8 cellular contexts compared by ENCODE assay signal in the genomic region with DNA sequence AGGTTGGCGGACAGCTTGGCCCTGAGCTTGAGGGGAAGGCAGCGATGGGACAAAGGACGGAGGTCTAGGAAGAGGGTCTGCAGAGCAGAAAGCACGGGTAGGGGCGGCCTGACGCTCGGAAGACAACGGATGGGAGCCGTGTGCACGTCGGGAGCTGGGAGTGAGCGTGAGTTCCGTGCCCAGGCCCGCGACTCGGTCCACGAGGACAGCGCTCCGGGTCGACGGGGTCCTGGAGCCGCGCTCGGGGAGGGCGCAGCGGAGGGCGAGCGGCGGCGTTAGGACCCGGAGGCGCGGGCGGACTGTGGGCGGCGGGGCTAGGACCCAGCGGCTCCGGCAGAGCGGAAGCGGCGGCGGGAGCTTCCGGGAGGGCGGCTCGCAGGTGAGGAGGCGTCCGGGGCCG.
DNase-seq lines count a peak whose midpoint lies in the region; ATAC-seq and TF ChIP-seq lines count a peak whose summit lies in the region.
"Not testable (repeated sequence)": the region's sequence is repeated elsewhere in the genome, so short reads cannot be mapped to it uniquely, and the experiment has no call there.

No MANE protein-coding gene starts in this region.

- not testable (repeated sequence) for H3K4me1 ChIP-seq in RWPE2 (ENCODE audit: insufficient read depth, poor library complexity, severe bottlenecking); cardiac muscle cell (ENCODE audit: low read depth)

- not testable (repeated sequence) for H3K36me3 ChIP-seq in RWPE2 (ENCODE audit: low read depth); cardiac muscle cell

- H3K36me3 Mint-ChIP-seq in Calu3 (ENCODE audit: insufficient read depth, unreplicated experiment); activated naive CD4-positive, alpha-beta T cell treated with anti-CD3 and anti-CD28 coated beads, Interleukin-2, amount 50 U/mL, for 24 hours; MCF 10A (ENCODE audit: insufficient read depth, unreplicated experiment): not testable (repeated sequence)

- H3K4me3 ChIP-seq in RWPE2 (ENCODE audit: severe bottlenecking), result peak overlapping the region; percentile 46
- H3K4me3 ChIP-seq in cardiac muscle cell, result peak overlapping the region; percentile 28

- not testable (repeated sequence) for H3K9me3 Mint-ChIP-seq in Calu3 (ENCODE audit: low read depth, unreplicated experiment); activated naive CD4-positive, alpha-beta T cell treated with anti-CD3 and anti-CD28 coated beads, Interleukin-2, amount 50 U/mL, for 24 hours; MCF 10A (ENCODE audit: unreplicated experiment)

- not testable (repeated sequence) for BruUV-seq in Calu3 (replicated peaks; lab: Mats Ljungman, UMichigan); MCF 10A (replicated peaks; lab: Mats Ljungman, UMichigan)

- not testable (repeated sequence) for H3K27ac Mint-ChIP-seq in Calu3 (ENCODE audit: unreplicated experiment); activated naive CD4-positive, alpha-beta T cell treated with anti-CD3 and anti-CD28 coated beads, Interleukin-2, amount 50 U/mL, for 24 hours; MCF 10A (ENCODE audit: low read depth, unreplicated experiment)

- POLR2A ChIA-PET in MCF 10A (lab: Yijun Ruan, JAX), result not testable (repeated sequence)

- not testable (repeated sequence) for H3K27me3 ChIP-seq in RWPE2 (ENCODE audit: insufficient read depth, poor library complexity, severe bottlenecking); cardiac muscle cell

- not testable (repeated sequence) for H3K4me1 Mint-ChIP-seq in Calu3 (ENCODE audit: low read depth, unreplicated experiment); activated naive CD4-positive, alpha-beta T cell treated with anti-CD3 and anti-CD28 coated beads, Interleukin-2, amount 50 U/mL, for 24 hours; MCF 10A (ENCODE audit: insufficient read depth, unreplicated experiment)

- CTCF ChIA-PET in Calu3 (lab: Charles Lee); MCF 10A (lab: Yijun Ruan, JAX): not testable (repeated sequence)

- not testable (repeated sequence) for DNase-seq in Calu3; RWPE2 (ENCODE audit: low spot score); MCF 10A (ENCODE audit: unreplicated experiment); cardiac muscle cell (ENCODE audit: low read depth in 1 of 2, low spot score in 1 of 2)
- peak; percentile 42 for DNase-seq in activated CD4-positive, CD25-positive, alpha-beta regulatory T cell treated with anti-CD3 and anti-CD28 coated beads, Interleukin-2, amount 50 U/mL, for 72 hours
- DNase-seq in omental fat pad (ENCODE audit: low spot score), result peak; percentile 5
- peak; percentile 44 for DNase-seq in stimulated activated CD8-positive, alpha-beta memory T cell treated with anti-CD3 and anti-CD28 coated beads, Interleukin-4, amount 100 ng/mL, for 48 hours

- not testable (repeated sequence) for H3K27me3 Mint-ChIP-seq in Calu3 (ENCODE audit: unreplicated experiment); activated naive CD4-positive, alpha-beta T cell treated with anti-CD3 and anti-CD28 coated beads, Interleukin-2, amount 50 U/mL, for 24 hours; MCF 10A (ENCODE audit: insufficient read depth, unreplicated experiment)

- intact Hi-C loops in Calu3 (cut with micrococcal nuclease; ENCODE audit: unreplicated experiment); MCF 10A (cut with micrococcal nuclease): not testable (repeated sequence)

- not testable (repeated sequence) for H3K27ac ChIP-seq in RWPE2 (ENCODE audit: poor library complexity, severe bottlenecking); cardiac muscle cell

- H3K9me3 ChIP-seq in RWPE2 (ENCODE audit: severe bottlenecking); cardiac muscle cell (ENCODE audit: low read depth): not testable (repeated sequence)

- TF ChIP-seq CTCF in Calu3 (IDR thresholded peaks at IDR 0.05; ENCODE audit: unreplicated experiment); RWPE2 (IDR thresholded peaks at IDR 0.05; ENCODE audit: poor library complexity, severe bottlenecking); MCF 10A (IDR thresholded peaks at IDR 0.05; ENCODE audit: unreplicated experiment); cardiac muscle cell (IDR thresholded peaks at IDR 0.05; ENCODE audit: low read depth, low read length); omental fat pad (IDR thresholded peaks at IDR 0.05): not testable (repeated sequence)

- not testable (repeated sequence) for ATAC-seq in RWPE2 (ENCODE audit: low read depth); omental fat pad (ENCODE audit: low FRiP score)

- H3K4me3 Mint-ChIP-seq in Calu3 (ENCODE audit: low read depth, unreplicated experiment), result peak overlapping the region; percentile 63
- peak overlapping the region; percentile 71 for H3K4me3 Mint-ChIP-seq in activated naive CD4-positive, alpha-beta T cell treated with anti-CD3 and anti-CD28 coated beads, Interleukin-2, amount 50 U/mL, for 24 hours
- peak overlapping the region; percentile 69 for H3K4me3 Mint-ChIP-seq in MCF 10A (ENCODE audit: unreplicated experiment)
